22 cellular contexts compared by ENCODE assay signal in genomic region chr11:117572129-117572528, GRCh38.
DNase-seq lines count a peak whose midpoint lies in the region; ATAC-seq lines count a peak whose summit lies in the region.
"Had no signal": no experiment of that assay in that cellular context is flagged by ENCODE, and none has a peak within 500 bp of the region (broad histone marks: within the 10 kb centered on the region; RNA-seq: fewer than 3 reads in every experiment).

No MANE protein-coding gene starts in this region.

- DNase-seq in SKM-1 treated with dmso at 0.1 percent for 144 hours (lab: John Stamatoyannopoulos, UW; ENCODE audit: unreplicated experiment) (peak; percentile 8), SKM-1 (lab: John Stamatoyannopoulos, UW; ENCODE audit: unreplicated experiment) (no peak), GDM1 (lab: John Stamatoyannopoulos, UW) (peak; percentile 12), UCSD-AML1 (lab: John Stamatoyannopoulos, UW; ENCODE audit: unreplicated experiment) (peak; percentile 52), renal cortical epithelial cell (ENCODE audit: low read depth) (peak; percentile 53), COLO829 (ENCODE audit: low spot score) (no peak)
- DNase-seq in natural killer cell treated with Interleukin-12 subunit alpha and Interleukin-12 subunit beta and Interleukin-15 and Interleukin-18, amount 100 ng/mL, for 72 hours (ENCODE audit: low spot score): no peak
- DNase-seq: activated CD4-positive, CD25-positive, alpha-beta regulatory T cell treated with anti-CD3 and anti-CD28 coated beads, Interleukin-2, amount 50 U/mL, for 72 hours; activated CD8-positive, alpha-beta T cell treated with anti-CD3 and anti-CD28 coated beads, Interleukin-2, amount 10 ng/mL, durations not matched to agents 7 days and 5 days; activated T-cell treated with anti-CD3 and anti-CD28 coated beads for 4 hours; BE2C; KG1; kidney glomerular epithelial cell; mesenchymal stem cell; NCI-H1694 treated with DMSO at 0.1 percent for 48 hours; NCI-H446; occipital lobe; PC-9; stimulated activated CD4-positive, alpha-beta T cell treated with anti-CD3 and anti-CD28 coated beads, Interleukin-4, amount 100 ng/mL, for 1 hour; stimulated activated naive B cell treated with anti-CD40 and anti-IgM and Interleukin-4, amounts not matched to agents 10 μg/mL and 1 μg/mL and 100 μg/mL, for 72 hours had no signal

- no peaks in the 10 kb centered on the region for H3K9me3 Mint-ChIP-seq in natural killer cell treated with Interleukin-12 subunit alpha and Interleukin-12 subunit beta and Interleukin-15 and Interleukin-18, amount 100 ng/mL, for 72 hours
- H3K9me3 Mint-ChIP-seq: stimulated activated naive B cell treated with anti-CD40 and anti-IgM and Interleukin-4, amounts not matched to agents 10 μg/mL and 1 μg/mL and 100 μg/mL, for 72 hours had no signal

- no peak overlapping the region for H3K4me3 Mint-ChIP-seq in natural killer cell treated with Interleukin-12 subunit alpha and Interleukin-12 subunit beta and Interleukin-15 and Interleukin-18, amount 100 ng/mL, for 72 hours
- H3K4me3 Mint-ChIP-seq: activated CD8-positive, alpha-beta T cell treated with anti-CD3 and anti-CD28 coated beads, Interleukin-2, amount 10 ng/mL, durations not matched to agents 7 days and 5 days; stimulated activated naive B cell treated with anti-CD40 and anti-IgM and Interleukin-4, amounts not matched to agents 10 μg/mL and 1 μg/mL and 100 μg/mL, for 72 hours had no signal

- no peaks in the 10 kb centered on the region for H3K36me3 Mint-ChIP-seq in natural killer cell treated with Interleukin-12 subunit alpha and Interleukin-12 subunit beta and Interleukin-15 and Interleukin-18, amount 100 ng/mL, for 72 hours

- H3K27me3 Mint-ChIP-seq in natural killer cell treated with Interleukin-12 subunit alpha and Interleukin-12 subunit beta and Interleukin-15 and Interleukin-18, amount 100 ng/mL, for 72 hours: peaks cover 0 to 3% of the 10 kb centered on the region in 2 donors

- no peak for ATAC-seq in natural killer cell treated with Interleukin-12 subunit alpha and Interleukin-12 subunit beta and Interleukin-15 and Interleukin-18, amount 100 ng/mL, for 72 hours
- no peak for ATAC-seq in HG03520 (IDR thresholded peaks at IDR 0.05; ENCODE audit: unreplicated experiment)
- ATAC-seq: A549; activated CD8-positive, alpha-beta T cell treated with anti-CD3 and anti-CD28 coated beads, Interleukin-2, amount 10 ng/mL, durations not matched to agents 7 days and 5 days; stimulated activated naive B cell treated with anti-CD40 and anti-IgM and Interleukin-4, amounts not matched to agents 10 μg/mL and 1 μg/mL and 100 μg/mL, for 72 hours had no signal

- no peaks in the 10 kb centered on the region for H3K4me1 Mint-ChIP-seq in natural killer cell treated with Interleukin-12 subunit alpha and Interleukin-12 subunit beta and Interleukin-15 and Interleukin-18, amount 100 ng/mL, for 72 hours (ENCODE audit: low read depth in 2 of 2)
- H3K4me1 Mint-ChIP-seq: stimulated activated naive B cell treated with anti-CD40 and anti-IgM and Interleukin-4, amounts not matched to agents 10 μg/mL and 1 μg/mL and 100 μg/mL, for 72 hours had no signal

- H3K27ac Mint-ChIP-seq in natural killer cell treated with Interleukin-12 subunit alpha and Interleukin-12 subunit beta and Interleukin-15 and Interleukin-18, amount 100 ng/mL, for 72 hours: no peak overlapping the region
- H3K27ac Mint-ChIP-seq: activated CD8-positive, alpha-beta T cell treated with anti-CD3 and anti-CD28 coated beads, Interleukin-2, amount 10 ng/mL, durations not matched to agents 7 days and 5 days; stimulated activated naive B cell treated with anti-CD40 and anti-IgM and Interleukin-4, amounts not matched to agents 10 μg/mL and 1 μg/mL and 100 μg/mL, for 72 hours had no signal

Comparison
In these comparisons a context has a peak if more than half of its experiments do, and no peak if none do; other contexts are left out.
1. DNase-seq: peak in SKM-1 treated with dmso at 0.1 percent for 144 hours (single experiment), GDM1 (single experiment), UCSD-AML1 (single experiment) and renal cortical epithelial cell (single experiment); none in SKM-1 (single experiment), natural killer cell treated with Interleukin-12 subunit alpha and Interleukin-12 subunit beta and Interleukin-15 and Interleukin-18, amount 100 ng/mL, for 72 hours (single experiment) and COLO829 (single experiment).